ENCODE assay signal across 10 cellular contexts in the genomic region with DNA sequence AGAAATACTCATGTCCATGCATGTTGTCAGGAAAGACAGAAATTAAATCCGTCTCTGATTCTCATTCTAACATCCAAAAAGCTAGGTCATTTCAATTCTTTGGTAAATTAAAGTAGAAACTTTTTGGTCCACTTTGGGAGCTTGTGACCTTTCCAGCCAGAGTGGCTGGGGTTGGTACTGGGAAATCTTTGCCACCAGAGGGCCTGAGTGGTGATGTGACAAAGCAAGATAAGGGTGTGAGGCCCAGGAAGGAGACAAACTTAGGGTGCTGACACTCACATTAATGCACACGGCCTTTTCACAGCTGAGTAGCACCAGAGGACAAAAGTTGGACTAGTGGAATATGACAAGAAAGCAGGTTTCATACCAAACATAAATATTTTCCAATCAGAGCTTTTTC.
DNase-seq lines count a peak whose midpoint lies in the region; FAIRE-seq and TF ChIP-seq lines count a peak whose summit lies in the region.
"Had no signal": no experiment of that assay in that cellular context is flagged by ENCODE, and none has a peak within 500 bp of the region (broad histone marks: within the 10 kb centered on the region; RNA-seq: fewer than 3 reads in every experiment).

No MANE protein-coding gene starts in this region.

- no peaks in the 10 kb centered on the region for H3K9me3 ChIP-seq in adrenal gland (replicated peaks in 1 of 3)
- H3K9me3 ChIP-seq: tibial nerve had no signal

- intact Hi-C loops in adrenal gland (cut with DNase I) = loop anchor here in 1 of 2 donors (2.0 to 10.0 kb wide), 2 partner anchors 181 to 341 kb away; no protein-coding TSS in a partner anchor

- TF ChIP-seq CTCF in adrenal gland (IDR thresholded peaks at IDR 0.05) = peak; percentile 10 to 44 (median 22)
- no peak for TF ChIP-seq CTCF in GM13976 (IDR thresholded peaks at IDR 0.05; ENCODE audit: borderline replicate concordance, control extremely low read depth, extremely low read depth, insufficient read depth, missing control alignments)

- 55 to 67% (median 62%) methylated on average over 2 of the region's 2 CpGs for WGBS in adrenal gland, 4 donors

- no peak overlapping the region for H3K4me3 ChIP-seq in adrenal gland
- H3K4me3 ChIP-seq: tibial nerve had no signal

- no peak for TF ChIP-seq POLR2A in adrenal gland (IDR thresholded peaks at IDR 0.05)

- DNase-seq in ELR (ENCODE audit: low read depth) (peak; percentile 34), HuH-7 (ENCODE audit: low spot score) (peak; percentile 7), adrenal gland (peak; percentile 30 to 62 (median 41)), midbrain (lab: John Stamatoyannopoulos, UW) (peak; percentile 30), HTR-8/SVneo (ENCODE audit: insufficient read length, low spot score) (no peak), T-helper 9 cell (no peak), NCI-H510A treated with DMSO at 0.1 percent for 48 hours (lab: John Stamatoyannopoulos, UW) (no peak), GM13976 (ENCODE audit: low spot score) (no peak)

- FAIRE-seq in HTR-8/SVneo (lab: Jason Lieb, UNC) = no peak

- H3K27me3 ChIP-seq in adrenal gland = no peaks in the 10 kb centered on the region
- H3K27me3 ChIP-seq: tibial nerve had no signal

- in situ Hi-C loops in GM13976 (cut with MboI; ENCODE audit: low sequenced_read_pairs, unreplicated experiment) = loop anchor here (10.0 to 25.0 kb wide), 2 partner anchors 181 to 323 kb away; a partner anchor contains a TSS

- H3K27ac ChIP-seq in adrenal gland = no peak overlapping the region
- H3K27ac ChIP-seq: HL-60, tibial nerve had no signal

- H3K4me1 ChIP-seq in adrenal gland (replicated peaks in 1 of 2) = peaks cover 11 to 18% of the 10 kb centered on the region in 2 donors

- H3K36me3 ChIP-seq in adrenal gland (replicated peaks in 1 of 2) = no peaks in the 10 kb centered on the region
- H3K36me3 ChIP-seq: tibial nerve had no signal

Comparison
In these comparisons a context has a peak if more than half of its experiments do, and no peak if none do; other contexts are left out.
1. DNase-seq: peak in ELR (single experiment), HuH-7 (single experiment), adrenal gland (7 of 7) and midbrain (single experiment); none in HTR-8/SVneo (single experiment), T-helper 9 cell (single experiment), NCI-H510A treated with DMSO at 0.1 percent for 48 hours (single experiment) and GM13976 (single experiment).